19 cellular contexts compared by ENCODE assay signal in the genomic region with DNA sequence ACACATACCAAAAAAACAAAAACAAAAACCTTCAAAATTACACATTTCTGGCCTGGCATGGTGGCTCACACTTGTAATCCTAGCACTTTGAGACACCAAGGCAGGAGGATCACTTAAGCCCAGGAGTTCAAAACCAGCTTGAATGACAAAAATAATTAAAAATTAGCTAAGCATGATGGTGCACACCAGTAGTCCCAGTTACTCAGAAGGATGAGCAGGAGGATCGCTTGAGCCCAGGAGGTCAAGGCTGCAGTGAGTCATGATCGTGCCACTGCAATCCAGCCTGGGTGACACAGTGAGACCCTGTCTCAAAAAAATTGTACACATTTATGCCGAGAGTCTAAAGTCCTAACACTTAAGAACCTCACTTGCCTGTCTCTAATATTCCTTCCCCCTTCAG.
"Had no signal": no experiment of that assay in that cellular context is flagged by ENCODE, and none has a peak within 500 bp of the region (broad histone marks: within the 10 kb centered on the region; RNA-seq: fewer than 3 reads in every experiment).

No MANE protein-coding gene starts in this region.

- H3K27ac ChIP-seq: dorsolateral prefrontal cortex, heart left ventricle, neutrophil, psoas muscle, sigmoid colon, skin epidermis, testis, tibial nerve, upper lobe of right lung, vagina had no signal

- H3K4me3 ChIP-seq: dorsolateral prefrontal cortex, heart left ventricle, mucosa of descending colon, psoas muscle, sigmoid colon, skin epidermis, testis, tibial nerve, upper lobe of right lung, vagina had no signal

- H3K27me3 ChIP-seq: dorsolateral prefrontal cortex, heart left ventricle, neutrophil, sigmoid colon, testis, tibial nerve, upper lobe of right lung, vagina had no signal

- DNase-seq: dorsolateral prefrontal cortex; effector CD8-positive, alpha-beta T cell; foreskin melanocyte; heart left ventricle; hippocampal formation; mucosa of descending colon; naive thymus-derived CD8-positive, alpha-beta T cell; psoas muscle; sigmoid colon; stimulated activated CD4-positive, alpha-beta T cell treated with anti-CD3 and anti-CD28 coated beads, Interleukin-2, amount 100 ng/mL, for 24 hours; stimulated activated CD4-positive, alpha-beta T cell treated with anti-CD3 and anti-CD28 coated beads, Interleukin-4, amount 100 ng/mL, for 4 hours; stimulated activated naive B cell treated with anti-CD40 and anti-IgM and Interleukin-4, amounts not matched to agents 10 μg/mL and 1 μg/mL and 100 μg/mL, for 72 hours; stimulated activated naive CD8-positive, alpha-beta T cell treated with anti-CD3 and anti-CD28 coated beads, Interleukin-15, amount 100 ng/mL, for 72 hours; testis; upper lobe of right lung had no signal

- H3K36me3 ChIP-seq: heart left ventricle, neutrophil, sigmoid colon, tibial nerve, upper lobe of right lung, vagina had no signal

- H3K4me1 ChIP-seq: psoas muscle, sigmoid colon, testis, tibial nerve, upper lobe of right lung, vagina had no signal

- ATAC-seq: heart left ventricle; mucosa of descending colon; naive thymus-derived CD8-positive, alpha-beta T cell; psoas muscle; stimulated activated naive B cell treated with anti-CD40 and anti-IgM and Interleukin-4, amounts not matched to agents 10 μg/mL and 1 μg/mL and 100 μg/mL, for 72 hours; stimulated activated naive CD8-positive, alpha-beta T cell treated with anti-CD3 and anti-CD28 coated beads, Interleukin-15, amount 100 ng/mL, for 72 hours; upper lobe of right lung had no signal

- H3K9me3 ChIP-seq: heart left ventricle, mucosa of descending colon, neutrophil, psoas muscle, sigmoid colon, testis, tibial nerve, upper lobe of right lung, vagina had no signal
